ENCODE assay signal across 9 cellular contexts in the genomic region with DNA sequence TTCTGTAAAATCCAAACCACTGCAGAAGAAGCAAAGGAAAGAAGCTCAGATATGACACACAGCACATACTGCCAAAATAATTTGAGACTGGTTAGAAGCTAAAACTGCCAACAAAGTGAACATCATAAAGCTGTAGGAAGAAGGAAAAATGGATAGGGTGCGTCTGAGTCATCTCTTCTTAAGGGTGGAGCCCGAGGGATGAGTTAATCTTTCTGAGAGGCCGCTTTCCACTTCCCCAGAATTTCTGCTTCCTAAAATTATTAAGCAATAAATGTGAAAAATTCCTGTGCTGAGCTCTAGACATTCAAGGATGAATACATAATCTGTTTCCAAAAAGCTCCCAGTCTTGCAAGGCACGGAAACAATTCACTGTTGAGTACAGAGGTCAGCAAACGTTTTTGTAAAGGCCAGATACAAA. TPM values are rescaled to one million over a fixed set of nuclear protein-coding genes. Genes with fewer than 3 reads are reported as not detected.
DNase-seq lines count a peak whose midpoint lies in the region; ATAC-seq and TF ChIP-seq lines count a peak whose summit lies in the region.
"Had no signal": no experiment of that assay in that cellular context is flagged by ENCODE, and none has a peak within 500 bp of the region (broad histone marks: within the 10 kb centered on the region; RNA-seq: fewer than 3 reads in every experiment).

No MANE protein-coding gene starts in this region.

- peak; percentile 61 for ATAC-seq in esophagus mucosa
- ATAC-seq in omental fat pad (ENCODE audit: low FRiP score), result peak; percentile 86
- ATAC-seq in HG02798 (IDR thresholded peaks at IDR 0.05; ENCODE audit: poor library complexity, unreplicated experiment), result no peak
- no peak for ATAC-seq in GM21381 (IDR thresholded peaks at IDR 0.05; ENCODE audit: unreplicated experiment)

- TF ChIP-seq CTCF in BJ (IDR thresholded peaks at IDR 0.05; ENCODE audit: insufficient read depth, low read depth, low read length) (no peak), omental fat pad (IDR thresholded peaks at IDR 0.05) (no peak)

- H3K36me3 ChIP-seq in BJ (ENCODE audit: control insufficient read depth, insufficient read depth, low read length), result peaks cover 8% of the 10 kb centered on the region

- no peak overlapping the region for H3K4me3 ChIP-seq in BJ (ENCODE audit: low read depth, low read length)

- CTCF ChIA-PET in BJ (lab: Yijun Ruan, JAX), result interaction anchor here (0.6 to 3.5 kb wide), 12 partner anchors 8 to 328 kb away, joined by 3 to 9 read pairs (median 6); no protein-coding TSS in a partner anchor

- DNase-seq in BJ (ENCODE audit: low read depth), result peak; percentile 34
- peak; percentile 52 for DNase-seq in MV-4-11 (lab: John Stamatoyannopoulos, UW)
- no peak for DNase-seq in omental fat pad (ENCODE audit: low spot score)
- DNase-seq in NCI-H1694 treated with DMSO at 0.1 percent for 48 hours (lab: John Stamatoyannopoulos, UW), result no peak
- DNase-seq in NCI-H345 treated with DMSO at 0.1 percent for 48 hours (lab: John Stamatoyannopoulos, UW; ENCODE audit: unreplicated experiment), result no peak
- DNase-seq: NCI-H526 treated with DMSO at 0.1 percent for 48 hours had no signal

- H3K27me3 ChIP-seq in BJ (ENCODE audit: control insufficient read depth, insufficient read depth, low read length), result no peaks in the 10 kb centered on the region

- POLR2A ChIA-PET in BJ (lab: Charles Lee), result no interaction called here

RNA-seq across cellular contexts. Expression of a gene that starts 20.1 kb away (rescaled TPM):
- 46.6 and 48.7 TPM in 2 replicates for polyA plus RNA-seq in BJ (2011; rRNA removed)
- polyA minus RNA-seq in BJ (2011; rRNA and poly(A)+ RNA removed), result 17.8 and 20.6 TPM in 2 replicates
- total RNA-seq in esophagus mucosa (41.0 TPM), omental fat pad (100 to 1,000 TPM in 2 of 4 donors, 10 to 100 TPM in 2; 57.7 to 116 (median 92.4) TPM)

RNA-seq across cellular contexts. Expression of a gene that starts 36.4 kb away (rescaled TPM):
- polyA plus RNA-seq in BJ (2011; rRNA removed), result 585 and 769 TPM in 2 replicates
- polyA minus RNA-seq in BJ (2011; rRNA and poly(A)+ RNA removed), result 190 and 346 TPM in 2 replicates
- total RNA-seq in esophagus mucosa (240 TPM), omental fat pad (100 to 1,000 TPM; 230 to 364 (median 290) TPM)

Comparison
In these comparisons a context has a peak if more than half of its experiments do, and no peak if none do; other contexts are left out.
1. DNase-seq: peak in BJ (single experiment) and MV-4-11 (single experiment); none in omental fat pad (single experiment), NCI-H1694 treated with DMSO at 0.1 percent for 48 hours (single experiment) and NCI-H345 treated with DMSO at 0.1 percent for 48 hours (single experiment).
2. ATAC-seq: peak in esophagus mucosa (single experiment) and omental fat pad (single experiment); none in HG02798 (single experiment) and GM21381 (single experiment).